Comparison of ENCODE assay signal across 23 cellular contexts in the genomic region with DNA sequence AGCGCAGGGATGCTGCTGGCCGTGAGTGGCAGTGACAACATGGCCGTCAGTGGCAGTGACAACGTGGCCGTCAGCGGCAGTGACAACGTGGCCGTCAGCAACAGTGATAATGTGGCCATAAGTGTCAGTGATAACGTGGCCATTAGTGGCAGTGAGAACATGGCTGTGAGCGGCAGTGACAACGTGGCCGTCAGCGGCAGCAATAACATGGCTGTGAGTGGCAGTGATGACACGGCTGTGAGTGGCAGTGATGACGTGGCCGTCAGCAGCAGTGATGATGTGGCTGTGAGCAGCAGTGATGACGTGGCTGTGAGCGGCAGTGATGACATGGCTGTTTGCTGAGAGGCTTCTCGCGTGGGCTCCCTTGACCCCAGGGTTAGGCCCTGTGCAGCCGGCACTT.
"Had no signal": no experiment of that assay in that cellular context is flagged by ENCODE, and none has a peak within 500 bp of the region (broad histone marks: within the 10 kb centered on the region; RNA-seq: fewer than 3 reads in every experiment).

No MANE protein-coding gene starts in this region.

- H3K27me3 Mint-ChIP-seq: activated CD4-positive, alpha-beta memory T cell treated with anti-CD3 and anti-CD28 coated beads, Interleukin-2, amount 10 ng/mL, durations not matched to agents 7 days and 5 days; central memory CD8-positive, alpha-beta T cell; dendritic cell treated with granulocyte-macrophage colony-stimulating factor and Interleukin-4, amounts not matched to agents 40 ng/mL and 50 ng/mL, for 4 days; stimulated activated naive B cell treated with anti-CD40 and anti-IgM and Interleukin-4, amounts not matched to agents 10 μg/mL and 1 μg/mL and 100 μg/mL, for 72 hours had no signal

- DNase-seq: activated CD4-positive, alpha-beta memory T cell treated with anti-CD3 and anti-CD28 coated beads, Interleukin-2, amount 10 ng/mL, durations not matched to agents 7 days and 5 days; activated effector memory CD4-positive, alpha-beta T cell treated with Interleukin-2 at 50 U/mL for 16 hours; activated naive CD4-positive, alpha-beta T cell treated with Interleukin-2 at 50 U/mL for 16 hours; anterior cingulate cortex; foreskin keratinocyte; heart left ventricle; left ventricle myocardium inferior; mesendoderm; pancreas; retina; stomach; thyroid gland; upper lobe of right lung had no signal

- H3K27ac ChIP-seq: esophagus muscularis mucosa, foreskin keratinocyte, heart left ventricle, left ventricle myocardium inferior, pancreas, prostate gland, stomach, thyroid gland, upper lobe of right lung had no signal

- ATAC-seq: foreskin keratinocyte, heart left ventricle had no signal

- H3K4me3 Mint-ChIP-seq: activated CD4-positive, alpha-beta memory T cell treated with anti-CD3 and anti-CD28 coated beads, Interleukin-2, amount 10 ng/mL, durations not matched to agents 7 days and 5 days; activated naive CD8-positive, alpha-beta T cell; central memory CD8-positive, alpha-beta T cell; dendritic cell treated with granulocyte-macrophage colony-stimulating factor and Interleukin-4, amounts not matched to agents 40 ng/mL and 50 ng/mL, for 4 days; natural killer cell treated with Interleukin-12 subunit alpha and Interleukin-12 subunit beta and Interleukin-15 and Interleukin-18, amount 100 ng/mL, for 72 hours; stimulated activated naive B cell treated with anti-CD40 and anti-IgM and Interleukin-4, amounts not matched to agents 10 μg/mL and 1 μg/mL and 100 μg/mL, for 72 hours; T-helper 2 cell treated with Interferon-gamma antibody and Interleukin-4, amounts not matched to agents 5 μg/mL and 100 μg/mL, for 36 hours had no signal

- H3K9me3 Mint-ChIP-seq: central memory CD8-positive, alpha-beta T cell; dendritic cell treated with granulocyte-macrophage colony-stimulating factor and Interleukin-4, amounts not matched to agents 40 ng/mL and 50 ng/mL, for 4 days; natural killer cell treated with Interleukin-12 subunit alpha and Interleukin-12 subunit beta and Interleukin-15 and Interleukin-18, amount 100 ng/mL, for 72 hours; stimulated activated naive B cell treated with anti-CD40 and anti-IgM and Interleukin-4, amounts not matched to agents 10 μg/mL and 1 μg/mL and 100 μg/mL, for 72 hours had no signal

- H3K36me3 Mint-ChIP-seq: activated naive CD8-positive, alpha-beta T cell; natural killer cell treated with Interleukin-12 subunit alpha and Interleukin-12 subunit beta and Interleukin-15 and Interleukin-18, amount 100 ng/mL, for 72 hours; stimulated activated naive B cell treated with anti-CD40 and anti-IgM and Interleukin-4, amounts not matched to agents 10 μg/mL and 1 μg/mL and 100 μg/mL, for 72 hours had no signal

- H3K36me3 ChIP-seq: esophagus muscularis mucosa, heart left ventricle, left ventricle myocardium inferior, pancreas, prostate gland, stomach, thyroid gland, upper lobe of right lung had no signal

- H3K4me1 ChIP-seq: foreskin keratinocyte, prostate gland had no signal

- H3K4me1 Mint-ChIP-seq: activated CD4-positive, alpha-beta memory T cell treated with anti-CD3 and anti-CD28 coated beads, Interleukin-2, amount 10 ng/mL, durations not matched to agents 7 days and 5 days; central memory CD8-positive, alpha-beta T cell; stimulated activated naive B cell treated with anti-CD40 and anti-IgM and Interleukin-4, amounts not matched to agents 10 μg/mL and 1 μg/mL and 100 μg/mL, for 72 hours had no signal

- H3K4me3 ChIP-seq: esophagus muscularis mucosa, heart left ventricle, left ventricle myocardium inferior, lung, pancreas, prostate gland, smooth muscle cell, stomach, thyroid gland, upper lobe of right lung had no signal

- H3K27me3 ChIP-seq: pancreas, thyroid gland, upper lobe of right lung had no signal

- H3K9me3 ChIP-seq: esophagus muscularis mucosa, heart left ventricle, left ventricle myocardium inferior, pancreas, prostate gland, stomach, thyroid gland, upper lobe of right lung had no signal

- H3K27ac Mint-ChIP-seq: activated CD4-positive, alpha-beta memory T cell treated with anti-CD3 and anti-CD28 coated beads, Interleukin-2, amount 10 ng/mL, durations not matched to agents 7 days and 5 days; activated naive CD8-positive, alpha-beta T cell; dendritic cell treated with granulocyte-macrophage colony-stimulating factor and Interleukin-4, amounts not matched to agents 40 ng/mL and 50 ng/mL, for 4 days; natural killer cell treated with Interleukin-12 subunit alpha and Interleukin-12 subunit beta and Interleukin-15 and Interleukin-18, amount 100 ng/mL, for 72 hours; stimulated activated naive B cell treated with anti-CD40 and anti-IgM and Interleukin-4, amounts not matched to agents 10 μg/mL and 1 μg/mL and 100 μg/mL, for 72 hours; T-helper 2 cell treated with Interferon-gamma antibody and Interleukin-4, amounts not matched to agents 5 μg/mL and 100 μg/mL, for 36 hours had no signal
